In the genomic region with DNA sequence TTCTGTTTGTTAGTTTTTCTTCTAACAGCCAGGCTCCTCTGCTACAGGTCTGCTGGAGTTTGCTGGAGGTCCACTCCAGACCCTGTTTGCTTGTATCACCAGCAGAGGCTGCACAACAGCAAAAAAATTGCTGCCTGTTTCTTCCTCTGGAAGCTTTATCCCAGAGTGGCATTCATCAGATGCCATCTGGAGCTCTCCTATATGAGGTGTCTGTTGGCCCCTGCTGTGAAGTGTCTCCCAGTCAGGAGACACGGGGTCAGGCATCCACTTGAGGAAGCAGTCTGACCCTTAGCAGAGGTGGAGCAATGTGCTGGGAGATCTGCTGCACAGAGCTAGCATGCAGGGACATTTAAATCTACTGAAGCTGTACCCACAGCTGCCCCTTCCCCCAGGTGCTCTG, we compare ENCODE assay signal across 10 cellular contexts. TPM values are rescaled to one million over a fixed set of nuclear protein-coding genes. Genes with fewer than 3 reads are reported as not detected.
DNase-seq lines count a peak whose midpoint lies in the region; ATAC-seq, FAIRE-seq and TF ChIP-seq lines count a peak whose summit lies in the region.
"Had no signal": no experiment of that assay in that cellular context is flagged by ENCODE, and none has a peak within 500 bp of the region (broad histone marks: within the 10 kb centered on the region; RNA-seq: fewer than 3 reads in every experiment).

No MANE protein-coding gene starts in this region.

- H3K36me3 ChIP-seq in bronchial epithelial cell (ENCODE audit: control insufficient read depth, insufficient read depth, low read length), result no peaks in the 10 kb centered on the region
- H3K36me3 ChIP-seq in neuronal stem cell (replicated peaks in 1 of 2; ENCODE audit: control insufficient read depth in 2 of 2, insufficient read depth in 2 of 2, low read length in 2 of 2), result peaks cover 0 to 7% of the 10 kb centered on the region in 2 donors

- H2BK5ac ChIP-seq in neuronal stem cell (ENCODE audit: low read length), result no peak overlapping the region

- H3K4me3 ChIP-seq in bronchial epithelial cell (ENCODE audit: low read depth, low read length) (no peak overlapping the region), neuronal stem cell (ENCODE audit: low read length in 2 of 2) (no peak overlapping the region), lower leg skin (ENCODE audit: low read depth, poor library complexity, severe bottlenecking) (no peak overlapping the region)

- TF ChIP-seq CTCF in bronchial epithelial cell (IDR thresholded peaks at IDR 0.05; ENCODE audit: insufficient read depth, low read length, severe bottlenecking) (peak; percentile 7), lower leg skin (IDR thresholded peaks at IDR 0.05) (no peak)

- WGBS in neuronal stem cell (ENCODE audit: extremely low coverage in 2 of 2, insufficient read length in 2 of 2, insufficient replicate concordance in 1 of 2), 2 donors, result no CpG with 5 or more reads among the region's 1 CpG
- 62 to 67% methylated on average over 1 of the region's 1 CpG for WGBS in lower leg skin, 2 donors

- H3K23ac ChIP-seq in neuronal stem cell (ENCODE audit: low read depth, low read length, poor library complexity), result no peak overlapping the region

- no peaks in the 10 kb centered on the region for H3K27me3 ChIP-seq in bronchial epithelial cell (ENCODE audit: control insufficient read depth, insufficient read depth, low read length)
- no peaks in the 10 kb centered on the region for H3K27me3 ChIP-seq in neuronal stem cell (ENCODE audit: control insufficient read depth in 3 of 3, insufficient read depth in 3 of 3, low read depth in 1 of 3, low read length in 3 of 3)

- no peak overlapping the region for H3K18ac ChIP-seq in neuronal stem cell (ENCODE audit: low read length)

- H2BK120ac ChIP-seq in neuronal stem cell (ENCODE audit: low read depth, low read length), result no peak overlapping the region

- DNase-seq in DMS153 (lab: John Stamatoyannopoulos, UW) (peak; percentile 13), DMS153 treated with DMSO at 0.1 percent for 48 hours (lab: John Stamatoyannopoulos, UW; ENCODE audit: unreplicated experiment) (no peak), NCI-H146 (lab: John Stamatoyannopoulos, UW) (peak; percentile 85), bronchial epithelial cell (ENCODE audit: low read depth) (peak; percentile 10), neuronal stem cell (ENCODE audit: low spot score) (no peak), germinal center (ENCODE audit: low spot score) (no peak), lower leg skin (ENCODE audit: low spot score in 2 of 2) (no peak)
- DNase-seq: 8988T; activated naive CD8-positive, alpha-beta T cell treated with anti-CD3 and anti-CD28 coated beads for 36 hours had no signal

- no peak overlapping the region for H3K4ac ChIP-seq in neuronal stem cell (ENCODE audit: low read length)

- no peak for TF ChIP-seq POLR2A in lower leg skin (IDR thresholded peaks at IDR 0.05)

- intact Hi-C loops in lower leg skin (cut with DNase I; ENCODE audit: low total_unique reads), result no loop called here

- peaks cover 4 to 7% of the 10 kb centered on the region in 2 donors for H3K4me1 ChIP-seq in neuronal stem cell (ENCODE audit: control insufficient read depth in 2 of 2, insufficient read depth in 1 of 2, low read depth in 1 of 2, low read length in 2 of 2)

- no peak overlapping the region for H3K9ac ChIP-seq in neuronal stem cell (ENCODE audit: low read depth, low read length, poor library complexity)

- no peaks in the 10 kb centered on the region for H3K79me1 ChIP-seq in neuronal stem cell (ENCODE audit: low read depth, low read length)

- no peak overlapping the region for H2BK12ac ChIP-seq in neuronal stem cell (ENCODE audit: low read length)

- no peak overlapping the region for H2AK5ac ChIP-seq in neuronal stem cell (ENCODE audit: low read depth, low read length)

- H3K9me3 ChIP-seq in neuronal stem cell (replicated peaks in 1 of 2; ENCODE audit: control insufficient read depth in 2 of 2, insufficient read depth in 1 of 2, low read depth in 1 of 2, low read length in 2 of 2), result peaks cover 2 to 19% of the 10 kb centered on the region in 2 donors

- H4K91ac ChIP-seq in neuronal stem cell (ENCODE audit: low read depth, low read length, poor library complexity), result no peak overlapping the region

- H3K4me2 ChIP-seq in neuronal stem cell (ENCODE audit: insufficient read depth, low read length, poor library complexity, severe bottlenecking), result no peak overlapping the region

- H4K8ac ChIP-seq in neuronal stem cell (ENCODE audit: low read depth, low read length), result no peak overlapping the region

- H3K14ac ChIP-seq in neuronal stem cell (ENCODE audit: low read length), result no peak overlapping the region

- no peak overlapping the region for H2BK15ac ChIP-seq in neuronal stem cell (ENCODE audit: low read length)

- no peak overlapping the region for H3K27ac ChIP-seq in neuronal stem cell (replicated peaks; ENCODE audit: low read length)

- ATAC-seq in GM21576 (IDR thresholded peaks at IDR 0.05; ENCODE audit: unreplicated experiment), result no peak

- peak overlapping the region; percentile 18 for H2AFZ ChIP-seq in neuronal stem cell (ENCODE audit: low read length)

- FAIRE-seq in bronchial epithelial cell (lab: Jason Lieb, UNC), result no peak

RNA-seq across cellular contexts. Expression of a gene that starts 26.7 kb away (rescaled TPM):
- total RNA-seq in bronchial epithelial cell (12.9 and 16.1 TPM in 2 replicates), lower leg skin (10 to 100 TPM; 18.9 to 41.3 (median 25.2) TPM)
- polyA plus RNA-seq in neuronal stem cell (2013, experiment 1 of 2), result 22.3 TPM
- 23.6 TPM for polyA plus RNA-seq in neuronal stem cell (2013, experiment 2 of 2)

Comparison
In these comparisons a context has a peak if more than half of its experiments do, and no peak if none do; other contexts are left out.
1. DNase-seq: peak in DMS153 (single experiment), NCI-H146 (single experiment) and bronchial epithelial cell (single experiment); none in DMS153 treated with DMSO at 0.1 percent for 48 hours (single experiment), neuronal stem cell (single experiment), germinal center (single experiment) and lower leg skin (0 of 2).